In the genomic region with DNA sequence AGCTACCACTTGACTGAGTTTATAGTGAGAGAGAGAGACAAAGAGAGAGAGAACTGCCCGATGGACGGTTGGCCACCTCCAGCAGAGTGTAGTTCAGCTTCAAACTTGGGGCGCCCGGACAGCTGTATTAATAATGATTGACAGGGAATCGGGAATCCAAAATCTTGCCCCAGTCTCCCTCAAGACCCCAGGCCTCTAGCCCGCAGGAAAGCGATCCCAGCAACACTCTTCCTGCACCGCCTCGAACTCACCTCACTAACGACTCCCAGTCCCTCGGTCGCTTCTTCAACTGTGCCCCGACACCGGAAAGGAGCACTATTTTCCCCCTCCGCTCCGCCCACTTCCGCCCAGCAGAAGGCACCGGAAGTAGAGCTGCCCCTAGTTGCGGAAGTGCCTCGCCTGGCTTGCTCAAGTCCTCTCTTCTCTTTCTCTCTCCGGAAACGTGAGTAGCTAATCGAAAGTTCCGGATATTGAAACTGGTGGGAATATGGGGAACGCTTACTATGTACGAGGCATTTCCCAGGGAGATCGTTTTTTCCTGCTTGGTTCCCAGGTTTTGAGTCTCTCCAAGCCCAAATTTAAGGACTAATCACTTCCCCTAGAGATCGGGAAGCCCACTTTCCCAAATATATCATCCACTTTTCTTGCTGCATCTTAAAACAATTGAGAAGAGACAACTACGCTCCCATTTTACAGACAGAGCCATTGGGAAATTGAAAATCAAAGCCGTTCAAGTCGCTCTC, we compare ENCODE assay signal across 8 cellular contexts. TPM values are rescaled to one million over a fixed set of nuclear protein-coding genes. Genes with fewer than 3 reads are reported as not detected.
DNase-seq lines count a peak whose midpoint lies in the region; ATAC-seq and TF ChIP-seq lines count a peak whose summit lies in the region.

A gene with protein sequence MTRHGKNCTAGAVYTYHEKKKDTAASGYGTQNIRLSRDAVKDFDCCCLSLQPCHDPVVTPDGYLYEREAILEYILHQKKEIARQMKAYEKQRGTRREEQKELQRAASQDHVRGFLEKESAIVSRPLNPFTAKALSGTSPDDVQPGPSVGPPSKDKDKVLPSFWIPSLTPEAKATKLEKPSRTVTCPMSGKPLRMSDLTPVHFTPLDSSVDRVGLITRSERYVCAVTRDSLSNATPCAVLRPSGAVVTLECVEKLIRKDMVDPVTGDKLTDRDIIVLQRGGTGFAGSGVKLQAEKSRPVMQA (minus strand): TSS at position 293 of the 743 bp plus-strand sequence. CDS start 19,865 bp downstream, outside the sequence.

- TF ChIP-seq CTCF in cardiac muscle cell (IDR thresholded peaks at IDR 0.05; ENCODE audit: low read depth, low read length) = no peak
- no peak for TF ChIP-seq CTCF in transverse colon (IDR thresholded peaks at IDR 0.05)

- H3K4me1 Mint-ChIP-seq in T-cell = peaks cover 36 to 38% (median 37%) of the 10 kb centered on the region in 3 donors

- H3K36me3 ChIP-seq in adipocyte (ENCODE audit: control insufficient read depth, insufficient read depth, low read length, severe bottlenecking) (peaks cover 4% of the 10 kb centered on the region), cardiac muscle cell (peaks cover 5% of the 10 kb centered on the region), transverse colon (peaks cover 0 to 10% (median 4%) of the 10 kb centered on the region in 4 donors)

- H3K9me3 ChIP-seq in adipocyte (ENCODE audit: control insufficient read depth, low read length) (no peaks in the 10 kb centered on the region), cardiac muscle cell (ENCODE audit: low read depth) (no peaks in the 10 kb centered on the region), transverse colon (no peaks in the 10 kb centered on the region)

- peak within 1 kb of the TSS; percentile 85 to 96 (median 91) for H3K4me3 Mint-ChIP-seq in T-cell

- peak within 1 kb of the TSS; percentile 90 to 95 for H3K27ac Mint-ChIP-seq in T-cell

- in situ Hi-C loops in transverse colon (cut with MboI; ENCODE audit: low pct_ligation_motif_present in 1 of 4, low pct_unique_long_range_greater_than_20kb in 1 of 4, low sequenced_read_pairs in 3 of 4) = loop anchor here in 1 of 4 donors (10.0 kb wide), 1 partner anchor 84 kb away; a partner anchor contains a TSS

- TF ChIP-seq POLR2A in GM10847 (IDR thresholded peaks at IDR 0.05; ENCODE audit: extremely low read depth, insufficient read length) = peak; percentile 98
- TF ChIP-seq POLR2A in transverse colon (IDR thresholded peaks at IDR 0.05) = peak; percentile 95

- no peaks in the 10 kb centered on the region for H3K27me3 Mint-ChIP-seq in T-cell

- no peak for TF ChIP-seq EP300 in transverse colon (IDR thresholded peaks at IDR 0.05; ENCODE audit: low read depth)

- H3K4me3 ChIP-seq in adipocyte (ENCODE audit: low read length) (peak within 1 kb of the TSS; percentile 96), cardiac muscle cell (peak within 1 kb of the TSS; percentile 73), transverse colon (peak within 1 kb of the TSS; percentile 52 to 86 (median 66))

- POLR2A ChIA-PET in T-cell (lab: Charles Lee) = interaction anchor here (0.6 to 0.7 kb wide), 4 partner anchors 12 to 318 kb away, joined by 3 to 6 read pairs (median 4); a partner anchor contains a TSS

- WGBS in transverse colon (ENCODE audit: low coverage in 1 of 2), 2 donors = 0 to 2% methylated on average over 2 to 31 of the region's 31 CpGs

- peak within 1 kb of the TSS; percentile 66 for H3K27ac ChIP-seq in cardiac muscle cell
- peak within 1 kb of the TSS; percentile 74 to 86 (median 84) for H3K27ac ChIP-seq in transverse colon

- peak within 1 kb of the TSS; percentile 95 for H3K9ac ChIP-seq in adipocyte (ENCODE audit: low read length)

- DNase-seq in NCI-H146 (lab: John Stamatoyannopoulos, UW) (peak; percentile 98), T-cell (peak; percentile 90 to 97 (median 95)), adipocyte (ENCODE audit: low read depth) (peak; percentile 98), cardiac muscle cell (ENCODE audit: low read depth in 1 of 2, low spot score in 1 of 2) (peak; percentile 96 to 98), pons (ENCODE audit: low spot score) (peak; percentile 96), transverse colon (peak; percentile 98)

- peak; percentile 89 for ATAC-seq in HG02759 (IDR thresholded peaks at IDR 0.05; ENCODE audit: unreplicated experiment)
- ATAC-seq in T-cell (replicated peaks in 1 of 4) = peak; percentile 97 to 99 (median 98)

- H3K27me3 ChIP-seq in adipocyte (replicated peaks; ENCODE audit: control insufficient read depth, insufficient read depth, low read length) (no peaks in the 10 kb centered on the region), cardiac muscle cell (no peaks in the 10 kb centered on the region), transverse colon (no peaks in the 10 kb centered on the region)

- H3K4me1 ChIP-seq in adipocyte (ENCODE audit: control insufficient read depth, insufficient read depth, low read length) = peaks cover 9% of the 10 kb centered on the region
- H3K4me1 ChIP-seq in cardiac muscle cell (ENCODE audit: low read depth) = peaks cover 10% of the 10 kb centered on the region
- peaks cover 9 to 26% (median 15%) of the 10 kb centered on the region in 4 donors for H3K4me1 ChIP-seq in transverse colon

- intact Hi-C loops in transverse colon (cut with DNase I; ENCODE audit: low total_unique reads) = no loop called here

- H3K9me3 Mint-ChIP-seq in T-cell = no peaks in the 10 kb centered on the region

- CTCF ChIA-PET in T-cell (lab: Charles Lee) = interaction anchor here (0.6 to 2.6 kb wide), 8 partner anchors 10 to 95 kb away, joined by 3 to 9 read pairs (median 4); a partner anchor contains a TSS

- H3K36me3 Mint-ChIP-seq in T-cell = no peaks in the 10 kb centered on the region

RNA-seq across cellular contexts. Expression of the gene that starts here (rescaled TPM):
- total RNA-seq in T-cell = 100 to 1,000 TPM; 152 to 297 (median 176) TPM
- 120 and 132 TPM in 2 replicates for total RNA-seq in cardiac muscle cell
- polyA plus RNA-seq in cardiac muscle cell = 181 and 193 TPM in 2 replicates
- total RNA-seq in transverse colon = 100 to 1,000 TPM in 1 of 4 donors, 10 to 100 TPM in 3; 56.5 to 105 (median 74.4) TPM

Comparison
In these comparisons a context has a peak if more than half of its experiments do, and no peak if none do; other contexts are left out.
1. Peak in every context shown above with its lines: DNase-seq, ATAC-seq, H3K4me3 ChIP-seq and H3K27ac ChIP-seq.